8 cellular contexts compared by ENCODE assay signal in the genomic region with DNA sequence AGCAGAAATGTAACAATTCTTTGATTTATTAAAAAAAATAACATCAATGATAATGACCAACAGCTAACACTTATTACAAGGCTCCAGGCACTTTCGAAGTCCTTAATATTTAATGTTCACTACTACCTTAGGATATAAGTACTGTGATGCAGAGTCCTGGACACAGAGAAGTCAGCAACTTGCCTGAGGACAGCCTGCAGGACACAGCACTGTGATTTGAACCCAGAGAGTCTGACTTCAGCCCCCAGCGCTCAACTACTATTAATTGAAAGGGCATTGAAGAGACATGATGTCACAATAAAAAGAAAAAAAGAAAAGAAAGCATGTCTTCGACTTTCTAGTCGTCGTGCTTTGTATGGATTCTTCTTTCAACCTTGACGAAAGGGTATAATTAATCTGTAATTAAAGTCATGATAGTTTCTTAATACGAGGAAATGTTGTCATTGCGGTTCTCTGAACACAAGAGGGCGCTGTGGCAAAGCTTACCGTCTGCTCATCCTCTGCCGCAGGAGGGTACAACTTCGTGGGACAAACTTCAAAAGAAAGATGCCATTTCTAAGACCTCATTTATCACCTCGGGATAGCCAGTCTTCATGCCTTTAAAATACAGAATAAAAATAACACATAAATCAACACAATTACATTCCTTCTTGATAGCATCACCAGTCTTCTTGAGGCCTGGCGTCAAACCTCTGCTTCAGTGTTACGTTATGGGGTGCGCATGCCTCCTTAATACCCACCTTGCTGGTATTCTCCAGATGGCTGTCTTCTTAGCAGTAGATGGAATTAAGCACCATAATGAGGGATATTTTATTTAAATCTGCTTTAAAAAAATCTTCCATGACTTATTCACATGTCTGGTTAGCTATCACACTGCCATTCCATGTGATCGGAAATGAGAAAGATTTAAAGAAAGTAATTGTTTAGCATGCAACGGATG.
A peak's percentile ranks its signal among the peaks of the same experiment; 100 is the strongest.
DNase-seq lines count a peak whose midpoint lies in the region; ATAC-seq lines count a peak whose summit lies in the region.

No MANE protein-coding gene starts in this region.

- no CpG with 5 or more reads among the region's 18 CpGs for WGBS in trophoblast cell (ENCODE audit: extremely low coverage, insufficient coverage, insufficient read length)
- 30% methylated on average over 18 of the region's 18 CpGs for WGBS in aorta, 2 donors

- H3K36me3 ChIP-seq in trophoblast cell (ENCODE audit: control insufficient read depth in 1 of 2, insufficient read depth in 2 of 2, low read length in 2 of 2) (no peaks in the 10 kb centered on the region), aorta (ENCODE audit: control insufficient read depth in 1 of 2, insufficient read depth in 2 of 2, low read length in 1 of 2) (no peaks in the 10 kb centered on the region)

- no peak overlapping the region for H3K4ac ChIP-seq in trophoblast cell (ENCODE audit: low read depth, low read length)

- no peak overlapping the region for H4K8ac ChIP-seq in trophoblast cell (ENCODE audit: low read depth, low read length)

- intact Hi-C loops in aorta (cut with DNase I), result no loop called here

- H2BK5ac ChIP-seq in trophoblast cell (ENCODE audit: low read depth, low read length, poor library complexity), result no peak overlapping the region

- H3K4me1 ChIP-seq in trophoblast cell (ENCODE audit: control insufficient read depth in 1 of 2, insufficient read depth in 2 of 2, low read length in 2 of 2) (peaks cover 2 to 3% of the 10 kb centered on the region in 2 experiments), aorta (ENCODE audit: control insufficient read depth in 1 of 2, insufficient read depth in 2 of 2, low read length in 2 of 2) (peaks cover 0 to 3% of the 10 kb centered on the region in 2 donors)

- H2AK5ac ChIP-seq in trophoblast cell (ENCODE audit: low read length), result no peak overlapping the region

- H3K9ac ChIP-seq in trophoblast cell (ENCODE audit: low read length), result no peak overlapping the region

- H4K91ac ChIP-seq in trophoblast cell (ENCODE audit: low read depth, low read length), result no peak overlapping the region

- ATAC-seq in aorta (ENCODE audit: low FRiP score) (no peak), HG03457 (IDR thresholded peaks at IDR 0.05; ENCODE audit: unreplicated experiment) (no peak)

- in situ Hi-C loops in Caki2 (cut with HindIII; ENCODE audit: low pct_unique_long_range_greater_than_20kb, low sequenced_read_pairs), result loop anchor here (10.0 kb wide), 1 partner anchor 758 kb away; no protein-coding TSS in a partner anchor

- no peaks in the 10 kb centered on the region for H3K9me3 ChIP-seq in trophoblast cell (ENCODE audit: insufficient read depth, low read depth, low read length)
- no peaks in the 10 kb centered on the region for H3K9me3 ChIP-seq in aorta (ENCODE audit: control insufficient read depth, low read length)

- H3K79me1 ChIP-seq in trophoblast cell (ENCODE audit: low read length), result no peaks in the 10 kb centered on the region

- H4K12ac ChIP-seq in trophoblast cell (ENCODE audit: low read depth, low read length), result no peak overlapping the region

- H3K79me2 ChIP-seq in trophoblast cell (ENCODE audit: control insufficient read depth, insufficient read depth, low read length, poor library complexity), result no peaks in the 10 kb centered on the region

- no peak overlapping the region for H3K23ac ChIP-seq in trophoblast cell (ENCODE audit: low read length)

- H3K4me2 ChIP-seq in trophoblast cell (ENCODE audit: low read length), result no peak overlapping the region

- H2AFZ ChIP-seq in trophoblast cell (ENCODE audit: insufficient read depth, low read length, poor library complexity), result no peak overlapping the region

- H3K27ac ChIP-seq in trophoblast cell (ENCODE audit: low read depth, low read length), result no peak overlapping the region
- H3K27ac ChIP-seq in aorta (ENCODE audit: low read depth in 1 of 2, low read length in 2 of 2), result no peak overlapping the region

- no peak overlapping the region for H2BK120ac ChIP-seq in trophoblast cell (ENCODE audit: insufficient read depth, low read length, poor library complexity)

- no peak overlapping the region for H3K18ac ChIP-seq in trophoblast cell (ENCODE audit: low read length)

- H3K27me3 ChIP-seq in trophoblast cell (ENCODE audit: insufficient read depth, low read length), result no peaks in the 10 kb centered on the region
- no peaks in the 10 kb centered on the region for H3K27me3 ChIP-seq in aorta (ENCODE audit: control insufficient read depth in 1 of 2, insufficient read depth in 2 of 2, low read length in 1 of 2)

- peak; percentile 44 for DNase-seq in Caki2 (ENCODE audit: low read depth)
- peak; percentile 46 for DNase-seq in HuH-7.5 (ENCODE audit: low spot score)
- peak; percentile 33 for DNase-seq in RKO (ENCODE audit: low spot score)
- DNase-seq in activated effector memory CD4-positive, alpha-beta T cell treated with Interleukin-2 at 50 U/mL for 16 hours, result peak; percentile 31
- peak; percentile 69 for DNase-seq in foreskin melanocyte
- peak; percentile 29 to 81 for DNase-seq in trophoblast cell
- peak; percentile 55 to 77 for DNase-seq in aorta

- H3K4me3 ChIP-seq in trophoblast cell (ENCODE audit: low read depth, low read length), result no peak overlapping the region
- H3K4me3 ChIP-seq in aorta (ENCODE audit: low read length in 2 of 2), result no peak overlapping the region

- no peak overlapping the region for H2BK12ac ChIP-seq in trophoblast cell (ENCODE audit: low read length)

- H3K14ac ChIP-seq in trophoblast cell (ENCODE audit: low read length), result no peak overlapping the region
